Comparison of ENCODE assay signal across 1 cellular context in the genomic region with DNA sequence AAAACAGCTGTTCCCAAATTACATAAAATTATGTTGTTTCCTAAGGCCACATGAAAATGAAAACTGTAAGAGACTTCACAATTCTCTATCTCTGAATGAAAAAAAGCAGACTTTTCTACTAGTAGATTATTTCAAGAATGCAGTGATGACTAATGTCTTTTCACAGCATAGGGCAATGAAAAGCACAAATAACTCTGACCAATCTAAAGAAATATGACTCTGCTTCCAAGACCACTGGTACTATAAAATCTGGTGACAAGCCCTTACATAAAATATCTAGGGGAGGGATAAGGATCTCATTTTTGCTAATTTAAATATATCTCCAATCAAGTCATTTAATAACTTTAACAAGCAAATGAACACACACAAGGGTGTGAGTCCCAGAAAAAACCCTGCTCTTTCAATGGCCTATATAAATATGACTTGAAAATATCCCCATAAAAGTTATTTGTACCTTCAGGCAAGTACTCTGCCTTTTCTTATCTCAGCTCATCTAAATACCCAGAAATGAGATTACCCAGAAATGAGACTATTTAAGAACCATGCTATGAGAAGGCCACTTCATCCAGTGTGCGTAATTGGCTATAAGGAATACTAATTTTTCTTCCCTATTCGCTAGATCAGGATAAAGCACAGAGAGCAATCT.
TF ChIP-seq lines count a peak whose summit lies in the region.

No MANE protein-coding gene starts in this region.

TF ChIP-seq in HepG2, 621 proteins besides CTCF, POLR2A, EP300 and RAD21 (continued from another document):
- TF ChIP-seq, protein P1, sequence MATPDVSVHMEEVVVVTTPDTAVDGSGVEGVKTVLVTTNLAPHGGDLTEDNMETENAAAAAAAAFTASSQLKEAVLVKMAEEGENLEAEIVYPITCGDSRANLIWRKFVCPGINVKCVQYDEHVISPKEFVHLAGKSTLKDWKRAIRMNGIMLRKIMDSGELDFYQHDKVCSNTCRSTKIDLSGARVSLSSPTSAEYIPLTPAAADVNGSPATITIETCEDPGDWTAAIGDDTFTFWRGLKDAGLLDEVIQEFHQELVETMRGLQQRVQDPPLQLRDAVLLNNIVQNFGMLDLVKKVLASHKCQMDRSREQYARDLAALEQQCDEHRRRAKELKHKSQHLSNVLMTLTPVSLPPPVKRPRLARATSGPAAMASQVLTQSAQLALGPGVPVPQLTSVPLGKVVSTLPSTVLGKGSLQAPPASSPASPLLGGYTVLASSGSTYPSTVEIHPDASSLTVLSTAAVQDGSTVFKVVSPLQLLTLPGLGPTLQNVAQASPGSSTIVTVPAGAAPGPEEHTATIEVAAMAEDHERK (CRISPR knock-in tag; IDR thresholded peaks at IDR 0.05; ENCODE audit: low read depth): no peak
- no peak for TF ChIP-seq ONECUT2 (CRISPR knock-in tag; IDR thresholded peaks at IDR 0.05)
- TF ChIP-seq, protein P2, sequence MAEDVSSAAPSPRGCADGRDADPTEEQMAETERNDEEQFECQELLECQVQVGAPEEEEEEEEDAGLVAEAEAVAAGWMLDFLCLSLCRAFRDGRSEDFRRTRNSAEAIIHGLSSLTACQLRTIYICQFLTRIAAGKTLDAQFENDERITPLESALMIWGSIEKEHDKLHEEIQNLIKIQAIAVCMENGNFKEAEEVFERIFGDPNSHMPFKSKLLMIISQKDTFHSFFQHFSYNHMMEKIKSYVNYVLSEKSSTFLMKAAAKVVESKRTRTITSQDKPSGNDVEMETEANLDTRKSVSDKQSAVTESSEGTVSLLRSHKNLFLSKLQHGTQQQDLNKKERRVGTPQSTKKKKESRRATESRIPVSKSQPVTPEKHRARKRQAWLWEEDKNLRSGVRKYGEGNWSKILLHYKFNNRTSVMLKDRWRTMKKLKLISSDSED (CRISPR knock-in tag; IDR thresholded peaks at IDR 0.05): no peak
- no peak for TF ChIP-seq HMGA1 (CRISPR knock-in tag; conservative IDR thresholded peaks at IDR 0.05)
- no peak for TF ChIP-seq ZNF549 (CRISPR knock-in tag; IDR thresholded peaks at IDR 0.05)
- TF ChIP-seq HHEX (CRISPR knock-in tag; IDR thresholded peaks at IDR 0.05): no peak
- no peak for TF ChIP-seq MAFF (IDR thresholded peaks at IDR 0.05; ENCODE audit: low read depth, low read length)
- no peak for TF ChIP-seq SSRP1 (CRISPR knock-in tag; IDR thresholded peaks at IDR 0.05)
- TF ChIP-seq XBP1 (CRISPR knock-in tag; IDR thresholded peaks at IDR 0.05): no peak
- no peak for TF ChIP-seq U2AF2 (IDR thresholded peaks at IDR 0.05; ENCODE audit: low read depth, low read length)
- TF ChIP-seq, protein P3, sequence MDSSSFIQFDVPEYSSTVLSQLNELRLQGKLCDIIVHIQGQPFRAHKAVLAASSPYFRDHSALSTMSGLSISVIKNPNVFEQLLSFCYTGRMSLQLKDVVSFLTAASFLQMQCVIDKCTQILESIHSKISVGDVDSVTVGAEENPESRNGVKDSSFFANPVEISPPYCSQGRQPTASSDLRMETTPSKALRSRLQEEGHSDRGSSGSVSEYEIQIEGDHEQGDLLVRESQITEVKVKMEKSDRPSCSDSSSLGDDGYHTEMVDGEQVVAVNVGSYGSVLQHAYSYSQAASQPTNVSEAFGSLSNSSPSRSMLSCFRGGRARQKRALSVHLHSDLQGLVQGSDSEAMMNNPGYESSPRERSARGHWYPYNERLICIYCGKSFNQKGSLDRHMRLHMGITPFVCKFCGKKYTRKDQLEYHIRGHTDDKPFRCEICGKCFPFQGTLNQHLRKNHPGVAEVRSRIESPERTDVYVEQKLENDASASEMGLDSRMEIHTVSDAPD (CRISPR knock-in tag; IDR thresholded peaks at IDR 0.05): no peak
- TF ChIP-seq ZNF570 (CRISPR knock-in tag; IDR thresholded peaks at IDR 0.05; ENCODE audit: borderline replicate concordance): no peak
- TF ChIP-seq PRMT3 (CRISPR knock-in tag; IDR thresholded peaks at IDR 0.05; ENCODE audit: borderline replicate concordance, low read depth): no peak
- TF ChIP-seq ZNF543 (CRISPR knock-in tag; IDR thresholded peaks at IDR 0.05): no peak
- TF ChIP-seq, protein P4, sequence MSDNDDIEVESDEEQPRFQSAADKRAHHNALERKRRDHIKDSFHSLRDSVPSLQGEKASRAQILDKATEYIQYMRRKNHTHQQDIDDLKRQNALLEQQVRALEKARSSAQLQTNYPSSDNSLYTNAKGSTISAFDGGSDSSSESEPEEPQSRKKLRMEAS (IDR thresholded peaks at IDR 0.05): no peak
- no peak for TF ChIP-seq POLR2G (IDR thresholded peaks at IDR 0.05; ENCODE audit: low read depth, low read length)
